1 cellular context compared by ENCODE assay signal in genomic region chr12:7907009-7907408, GRCh38.
TF ChIP-seq lines count a peak whose summit lies in the region.

No MANE protein-coding gene starts in this region.

TF ChIP-seq in HepG2, 621 proteins besides CTCF, POLR2A, EP300 and RAD21 (continued from another document and continues in another):
- no peak for TF ChIP-seq ZNF883 (CRISPR knock-in tag; IDR thresholded peaks at IDR 0.05; ENCODE audit: not compliant biosample characterization)
- TF ChIP-seq ZNF770 (CRISPR knock-in tag; IDR thresholded peaks at IDR 0.05): no peak
- no peak for TF ChIP-seq LCORL (IDR thresholded peaks at IDR 0.05)
- TF ChIP-seq LCORL (CRISPR knock-in tag; IDR thresholded peaks at IDR 0.05): no peak; the same call in 1 of the 2 replicates
- TF ChIP-seq NFIC (IDR thresholded peaks at IDR 0.05; ENCODE audit: low read length): 0 out of 2 replicates have a peak, but pooled peaks have one; percentile 48
- no peak for TF ChIP-seq TP53 (CRISPR knock-in tag; conservative IDR thresholded peaks at IDR 0.05)
- 0 out of 2 replicates have a peak, but pooled peaks have one; percentile 47 for TF ChIP-seq AKAP8 (CRISPR knock-in tag; IDR thresholded peaks at IDR 0.05)
- TF ChIP-seq FOSL2 (CRISPR knock-in tag; IDR thresholded peaks at IDR 0.05): peak; percentile 86
- TF ChIP-seq FOXO4 (CRISPR knock-in tag; conservative IDR thresholded peaks at IDR 0.05): 0 out of 2 replicates have a peak, but pooled peaks have one; percentile 9
- TF ChIP-seq IRF2 (CRISPR knock-in tag; IDR thresholded peaks at IDR 0.05): peak; percentile 67; the same call in 1 of the 2 replicates
- peak; percentile 73 for TF ChIP-seq JUND (CRISPR knock-in tag; IDR thresholded peaks at IDR 0.05)
- no peak for TF ChIP-seq SRF (IDR thresholded peaks at IDR 0.05; ENCODE audit: low read depth, low read length)
- TF ChIP-seq ZNF749 (CRISPR knock-in tag; IDR thresholded peaks at IDR 0.05; ENCODE audit: borderline replicate concordance): 0 out of 2 replicates have a peak, but pooled peaks have one; percentile 62
- TF ChIP-seq ZFP82 (CRISPR knock-in tag; IDR thresholded peaks at IDR 0.05; ENCODE audit: borderline replicate concordance): no peak
- no peak for TF ChIP-seq ZBTB34 (CRISPR knock-in tag; IDR thresholded peaks at IDR 0.05)
- TF ChIP-seq CREB1 (IDR thresholded peaks at IDR 0.05): peak; percentile 52; the same call in 1 of the 2 replicates
- TF ChIP-seq CREB1 (CRISPR knock-in tag; IDR thresholded peaks at IDR 0.05): peak; percentile 70
- TF ChIP-seq, protein P1, sequence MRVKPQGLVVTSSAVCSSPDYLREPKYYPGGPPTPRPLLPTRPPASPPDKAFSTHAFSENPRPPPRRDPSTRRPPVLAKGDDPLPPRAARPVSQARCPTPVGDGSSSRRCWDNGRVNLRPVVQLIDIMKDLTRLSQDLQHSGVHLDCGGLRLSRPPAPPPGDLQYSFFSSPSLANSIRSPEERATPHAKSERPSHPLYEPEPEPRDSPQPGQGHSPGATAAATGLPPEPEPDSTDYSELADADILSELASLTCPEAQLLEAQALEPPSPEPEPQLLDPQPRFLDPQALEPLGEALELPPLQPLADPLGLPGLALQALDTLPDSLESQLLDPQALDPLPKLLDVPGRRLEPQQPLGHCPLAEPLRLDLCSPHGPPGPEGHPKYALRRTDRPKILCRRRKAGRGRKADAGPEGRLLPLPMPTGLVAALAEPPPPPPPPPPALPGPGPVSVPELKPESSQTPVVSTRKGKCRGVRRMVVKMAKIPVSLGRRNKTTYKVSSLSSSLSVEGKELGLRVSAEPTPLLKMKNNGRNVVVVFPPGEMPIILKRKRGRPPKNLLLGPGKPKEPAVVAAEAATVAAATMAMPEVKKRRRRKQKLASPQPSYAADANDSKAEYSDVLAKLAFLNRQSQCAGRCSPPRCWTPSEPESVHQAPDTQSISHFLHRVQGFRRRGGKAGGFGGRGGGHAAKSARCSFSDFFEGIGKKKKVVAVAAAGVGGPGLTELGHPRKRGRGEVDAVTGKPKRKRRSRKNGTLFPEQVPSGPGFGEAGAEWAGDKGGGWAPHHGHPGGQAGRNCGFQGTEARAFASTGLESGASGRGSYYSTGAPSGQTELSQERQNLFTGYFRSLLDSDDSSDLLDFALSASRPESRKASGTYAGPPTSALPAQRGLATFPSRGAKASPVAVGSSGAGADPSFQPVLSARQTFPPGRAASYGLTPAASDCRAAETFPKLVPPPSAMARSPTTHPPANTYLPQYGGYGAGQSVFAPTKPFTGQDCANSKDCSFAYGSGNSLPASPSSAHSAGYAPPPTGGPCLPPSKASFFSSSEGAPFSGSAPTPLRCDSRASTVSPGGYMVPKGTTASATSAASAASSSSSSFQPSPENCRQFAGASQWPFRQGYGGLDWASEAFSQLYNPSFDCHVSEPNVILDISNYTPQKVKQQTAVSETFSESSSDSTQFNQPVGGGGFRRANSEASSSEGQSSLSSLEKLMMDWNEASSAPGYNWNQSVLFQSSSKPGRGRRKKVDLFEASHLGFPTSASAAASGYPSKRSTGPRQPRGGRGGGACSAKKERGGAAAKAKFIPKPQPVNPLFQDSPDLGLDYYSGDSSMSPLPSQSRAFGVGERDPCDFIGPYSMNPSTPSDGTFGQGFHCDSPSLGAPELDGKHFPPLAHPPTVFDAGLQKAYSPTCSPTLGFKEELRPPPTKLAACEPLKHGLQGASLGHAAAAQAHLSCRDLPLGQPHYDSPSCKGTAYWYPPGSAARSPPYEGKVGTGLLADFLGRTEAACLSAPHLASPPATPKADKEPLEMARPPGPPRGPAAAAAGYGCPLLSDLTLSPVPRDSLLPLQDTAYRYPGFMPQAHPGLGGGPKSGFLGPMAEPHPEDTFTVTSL (CRISPR knock-in tag; IDR thresholded peaks at IDR 0.05; ENCODE audit: borderline replicate concordance): peak; percentile 82; the same call in 1 of the 2 replicates
- no peak for TF ChIP-seq ZNF550 (CRISPR knock-in tag; IDR thresholded peaks at IDR 0.05; ENCODE audit: borderline replicate concordance)
- TF ChIP-seq STAG1 (CRISPR knock-in tag; IDR thresholded peaks at IDR 0.05): peak; percentile 39
- TF ChIP-seq NR2F1 (CRISPR knock-in tag; IDR thresholded peaks at IDR 0.05): peak in 1 of 2 experiments; percentile 69; a peak in 2 of 4 replicates
- peak; percentile 39; the same call in 1 of the 2 replicates for TF ChIP-seq ZNF670 (CRISPR knock-in tag; IDR thresholded peaks at IDR 0.05; ENCODE audit: borderline replicate concordance)
- peak; percentile 19 for TF ChIP-seq SKI (IDR thresholded peaks at IDR 0.05; ENCODE audit: partially characterized antibody)
- no peak for TF ChIP-seq ZNF329 (CRISPR knock-in tag; IDR thresholded peaks at IDR 0.05; ENCODE audit: low read depth)
- peak; percentile 37; the same call in 1 of the 2 replicates for TF ChIP-seq PPARG (CRISPR knock-in tag; conservative IDR thresholded peaks at IDR 0.05)
- TF ChIP-seq SOX6 (IDR thresholded peaks at IDR 0.05): no peak
- TF ChIP-seq SOX6 (CRISPR knock-in tag; IDR thresholded peaks at IDR 0.05): peak; percentile 75
- TF ChIP-seq SIN3B (IDR thresholded peaks at IDR 0.05; ENCODE audit: low read length): no peak
- TF ChIP-seq ETV5 (CRISPR knock-in tag; IDR thresholded peaks at IDR 0.05; ENCODE audit: borderline replicate concordance): peak; percentile 66; the same call in 1 of the 2 replicates
- TF ChIP-seq, protein P2, sequence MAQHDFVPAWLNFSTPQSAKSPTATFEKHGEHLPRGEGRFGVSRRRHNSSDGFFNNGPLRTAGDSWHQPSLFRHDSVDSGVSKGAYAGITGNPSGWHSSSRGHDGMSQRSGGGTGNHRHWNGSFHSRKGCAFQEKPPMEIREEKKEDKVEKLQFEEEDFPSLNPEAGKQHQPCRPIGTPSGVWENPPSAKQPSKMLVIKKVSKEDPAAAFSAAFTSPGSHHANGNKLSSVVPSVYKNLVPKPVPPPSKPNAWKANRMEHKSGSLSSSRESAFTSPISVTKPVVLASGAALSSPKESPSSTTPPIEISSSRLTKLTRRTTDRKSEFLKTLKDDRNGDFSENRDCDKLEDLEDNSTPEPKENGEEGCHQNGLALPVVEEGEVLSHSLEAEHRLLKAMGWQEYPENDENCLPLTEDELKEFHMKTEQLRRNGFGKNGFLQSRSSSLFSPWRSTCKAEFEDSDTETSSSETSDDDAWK (CRISPR knock-in tag; IDR thresholded peaks at IDR 0.05): no peak
- TF ChIP-seq, protein P3, sequence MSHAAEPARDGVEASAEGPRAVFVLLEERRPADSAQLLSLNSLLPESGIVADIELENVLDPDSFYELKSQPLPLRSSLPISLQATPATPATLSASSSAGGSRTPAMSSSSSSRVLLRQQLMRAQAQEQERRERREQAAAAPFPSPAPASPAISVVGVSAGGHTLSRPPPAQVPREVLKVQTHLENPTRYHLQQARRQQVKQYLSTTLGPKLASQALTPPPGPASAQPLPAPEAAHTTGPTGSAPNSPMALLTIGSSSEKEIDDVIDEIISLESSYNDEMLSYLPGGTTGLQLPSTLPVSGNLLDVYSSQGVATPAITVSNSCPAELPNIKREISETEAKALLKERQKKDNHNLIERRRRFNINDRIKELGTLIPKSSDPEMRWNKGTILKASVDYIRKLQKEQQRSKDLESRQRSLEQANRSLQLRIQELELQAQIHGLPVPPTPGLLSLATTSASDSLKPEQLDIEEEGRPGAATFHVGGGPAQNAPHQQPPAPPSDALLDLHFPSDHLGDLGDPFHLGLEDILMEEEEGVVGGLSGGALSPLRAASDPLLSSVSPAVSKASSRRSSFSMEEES (CRISPR knock-in tag; IDR thresholded peaks at IDR 0.05): peak; percentile 57; the same call in 1 of the 2 replicates
- 0 out of 2 replicates have a peak, but pooled peaks have one; percentile 29 for TF ChIP-seq ZNF441 (CRISPR knock-in tag; IDR thresholded peaks at IDR 0.05; ENCODE audit: borderline replicate concordance)
- TF ChIP-seq ZNF501 (CRISPR knock-in tag; IDR thresholded peaks at IDR 0.05): no peak
- peak; percentile 86 for TF ChIP-seq PAXIP1 (CRISPR knock-in tag; conservative IDR thresholded peaks at IDR 0.05)
- TF ChIP-seq, protein P4, sequence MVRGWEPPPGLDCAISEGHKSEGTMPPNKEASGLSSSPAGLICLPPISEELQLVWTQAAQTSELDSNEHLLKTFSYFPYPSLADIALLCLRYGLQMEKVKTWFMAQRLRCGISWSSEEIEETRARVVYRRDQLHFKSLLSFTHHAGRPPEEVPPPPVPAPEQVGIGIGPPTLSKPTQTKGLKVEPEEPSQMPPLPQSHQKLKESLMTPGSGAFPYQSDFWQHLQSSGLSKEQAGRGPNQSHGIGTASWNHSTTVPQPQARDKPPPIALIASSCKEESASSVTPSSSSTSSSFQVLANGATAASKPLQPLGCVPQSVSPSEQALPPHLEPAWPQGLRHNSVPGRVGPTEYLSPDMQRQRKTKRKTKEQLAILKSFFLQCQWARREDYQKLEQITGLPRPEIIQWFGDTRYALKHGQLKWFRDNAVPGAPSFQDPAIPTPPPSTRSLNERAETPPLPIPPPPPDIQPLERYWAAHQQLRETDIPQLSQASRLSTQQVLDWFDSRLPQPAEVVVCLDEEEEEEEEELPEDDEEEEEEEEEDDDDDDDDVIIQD (CRISPR knock-in tag; IDR thresholded peaks at IDR 0.05; ENCODE audit: low read depth): peak; percentile 53; the same call in 1 of the 2 replicates
- no peak for TF ChIP-seq SAFB2 (CRISPR knock-in tag; IDR thresholded peaks at IDR 0.05; ENCODE audit: borderline replicate concordance, low read depth)
- TF ChIP-seq RXRB (CRISPR knock-in tag; IDR thresholded peaks at IDR 0.05; ENCODE audit: borderline replicate concordance): peak; percentile 84
- TF ChIP-seq THYN1 (CRISPR knock-in tag; IDR thresholded peaks at IDR 0.05; ENCODE audit: borderline replicate concordance, low read depth): no peak
